Comparison of ENCODE assay signal across 11 cellular contexts in genomic region chr6:122696079-122696478, GRCh38.
A peak's percentile ranks its signal among the peaks of the same experiment; 100 is the strongest.
DNase-seq lines count a peak whose midpoint lies in the region; ATAC-seq, FAIRE-seq and TF ChIP-seq lines count a peak whose summit lies in the region.
"Had no signal": no experiment of that assay in that cellular context is flagged by ENCODE, and none has a peak within 500 bp of the region (broad histone marks: within the 10 kb centered on the region; RNA-seq: fewer than 3 reads in every experiment).

No MANE protein-coding gene starts in this region.

- no peak overlapping the region for H3K4me3 ChIP-seq in SK-N-SH (ENCODE audit: low read depth in 2 of 2, low read length in 1 of 2)
- H3K4me3 ChIP-seq in retinal pigment epithelial cell (ENCODE audit: low read length): no peak overlapping the region
- H3K4me3 ChIP-seq in gastrocnemius medialis: no peak overlapping the region
- H3K4me3 ChIP-seq: ascending aorta had no signal

- H3K79me2 ChIP-seq in SK-N-SH (ENCODE audit: insufficient read depth): no peaks in the 10 kb centered on the region

- in situ Hi-C loops in gastrocnemius medialis (cut with MboI; ENCODE audit: low sequenced_read_pairs in 4 of 4): no loop called here

- H3K27ac ChIP-seq in SK-N-SH (ENCODE audit: low read depth in 2 of 2, low read length in 1 of 2): peak overlapping the region in 1 of 2 experiments; percentile 75; a peak in 2 of 4 replicates
- H3K27ac ChIP-seq in gastrocnemius medialis: no peak overlapping the region
- H3K27ac ChIP-seq: ascending aorta had no signal

- H3F3A ChIP-seq in SK-N-SH (replicated peaks; ENCODE audit: insufficient read depth): peaks cover 6% of the 10 kb centered on the region

- peak overlapping the region; percentile 42 for H3K4me2 ChIP-seq in SK-N-SH

- ATAC-seq in GM19452 (IDR thresholded peaks at IDR 0.05; ENCODE audit: unreplicated experiment): no peak
- no peak for ATAC-seq in gastrocnemius medialis
- ATAC-seq: left ventricle myocardium superior had no signal

- no peak for TF ChIP-seq POLR2A in H54 (IDR thresholded peaks at IDR 0.05; ENCODE audit: low read depth, low read length)
- no peak for TF ChIP-seq POLR2A in gastrocnemius medialis (IDR thresholded peaks at IDR 0.05)

- FAIRE-seq in H54 (lab: Jason Lieb, UNC): peak; percentile 82

- no peaks in the 10 kb centered on the region for H3K9me2 ChIP-seq in SK-N-SH

- TF ChIP-seq CTCF in SK-N-SH (IDR thresholded peaks at IDR 0.05): no peak
- no peak for TF ChIP-seq CTCF in retinal pigment epithelial cell (conservative IDR thresholded peaks at IDR 0.05; ENCODE audit: low read depth, low read length)
- TF ChIP-seq CTCF in gastrocnemius medialis (IDR thresholded peaks at IDR 0.05 in 4 of 5, conservative IDR thresholded peaks at IDR 0.05 in 1 of 5): no peak

- POLR2A ChIA-PET in SK-N-SH (lab: Yijun Ruan, JAX): no interaction called here

- H4K20me1 ChIP-seq in SK-N-SH (ENCODE audit: insufficient read depth): no peaks in the 10 kb centered on the region

- H3K9me3 ChIP-seq in SK-N-SH (no peaks in the 10 kb centered on the region), gastrocnemius medialis (no peaks in the 10 kb centered on the region)
- H3K9me3 ChIP-seq: ascending aorta had no signal

- H2AFZ ChIP-seq in SK-N-SH (ENCODE audit: low read depth): 0 out of 2 replicates have a peak overlapping the region, but pooled peaks have one; percentile 23

- no peaks in the 10 kb centered on the region for H3K27me3 ChIP-seq in SK-N-SH (ENCODE audit: insufficient read depth)
- H3K27me3 ChIP-seq in gastrocnemius medialis: no peaks in the 10 kb centered on the region
- H3K27me3 ChIP-seq: ascending aorta had no signal

- H3K4me1 ChIP-seq in SK-N-SH (ENCODE audit: control insufficient read depth in 1 of 2, insufficient read depth in 2 of 2, low read depth in 1 of 2, low read length in 1 of 2) (peaks cover 0 to 17% of the 10 kb centered on the region in 2 experiments; a peak in 3 of 4 replicates), gastrocnemius medialis (no peaks in the 10 kb centered on the region)
- H3K4me1 ChIP-seq: ascending aorta had no signal

- TF ChIP-seq EP300 in SK-N-SH (IDR thresholded peaks at IDR 0.05; ENCODE audit: borderline replicate concordance in 1 of 2, low read depth in 1 of 2, low read length in 1 of 2): peak in 1 of 2 experiments; percentile 85; a peak in 2 of 4 replicates

- H3K36me3 ChIP-seq in SK-N-SH (replicated peaks in 1 of 2; ENCODE audit: control insufficient read depth in 1 of 2, insufficient read depth in 2 of 2, low read length in 1 of 2) (no peaks in the 10 kb centered on the region), gastrocnemius medialis (no peaks in the 10 kb centered on the region)
- H3K36me3 ChIP-seq: ascending aorta had no signal

- DNase-seq in H54 (ENCODE audit: insufficient read length, low spot score) (no peak), SK-N-SH (no peak), fibroblast of peridontal ligament (ENCODE audit: extremely low read depth) (peak; percentile 91), retinal pigment epithelial cell (ENCODE audit: low read depth) (peak; percentile 34), KG1 (lab: John Stamatoyannopoulos, UW) (no peak), gastrocnemius medialis (no peak)
- DNase-seq in stimulated activated CD4-positive, alpha-beta T cell treated with anti-CD3 and anti-CD28 coated beads, Interleukin-4, amount 100 ng/mL, for 4 hours: no peak
- DNase-seq: left ventricle myocardium superior, NCI-H1694 treated with DMSO at 0.1 percent for 48 hours had no signal

- 1% methylated on average over 2 of the region's 2 CpGs for WGBS in SK-N-SH (ENCODE audit: low lambda C conversion rate)

- CTCF ChIA-PET in SK-N-SH (lab: Yijun Ruan, JAX): interaction anchor here (0.9 kb wide), 1 partner anchor 20 kb away, joined by 3 read pairs; no protein-coding TSS in a partner anchor

- intact Hi-C loops in gastrocnemius medialis (cut with DNase I; ENCODE audit: low total_unique reads): no loop called here

- TF ChIP-seq RAD21 in SK-N-SH (IDR thresholded peaks at IDR 0.05; ENCODE audit: low read length): no peak

- H3K9ac ChIP-seq in SK-N-SH: peak overlapping the region; percentile 22; the same call in 1 of the 2 replicates

TF ChIP-seq in SK-N-SH, 30 proteins besides CTCF, POLR2A, EP300 and RAD21:
- TF ChIP-seq PBX3 (IDR thresholded peaks at IDR 0.05): peak; percentile 93
- peak; percentile 43; the same call in 1 of the 2 replicates for TF ChIP-seq FOXM1 (IDR thresholded peaks at IDR 0.05; ENCODE audit: low read depth)
- peak; percentile 89 for TF ChIP-seq JUND (IDR thresholded peaks at IDR 0.05)
- peak; percentile 57; the same call in 1 of the 2 replicates for TF ChIP-seq TEAD4 (IDR thresholded peaks at IDR 0.05; ENCODE audit: borderline replicate concordance, insufficient read depth)
- 0 out of 2 replicates have a peak, but pooled peaks have one; percentile 35 for TF ChIP-seq RXRA (IDR thresholded peaks at IDR 0.05; ENCODE audit: borderline replicate concordance, low read depth)
- TF ChIP-seq MXI1 (IDR thresholded peaks at IDR 0.05; ENCODE audit: low read depth, low read length): no peak
- TF ChIP-seq TCF12 (IDR thresholded peaks at IDR 0.05): peak; percentile 76
- TF ChIP-seq IRF3 (IDR thresholded peaks at IDR 0.05; ENCODE audit: low read depth, low read length): no peak
- TF ChIP-seq SMC3 (IDR thresholded peaks at IDR 0.05; ENCODE audit: low read depth, low read length): no peak
- TF ChIP-seq ZBTB33 (IDR thresholded peaks at IDR 0.05; ENCODE audit: borderline replicate concordance, low read depth): peak; percentile 62; the same call in 1 of the 2 replicates
- peak; percentile 31; the same call in 1 of the 2 replicates for TF ChIP-seq POLR2AphosphoS5 (IDR thresholded peaks at IDR 0.05; ENCODE audit: low read depth, low read length)
- no peak for TF ChIP-seq NRF1 (IDR thresholded peaks at IDR 0.05; ENCODE audit: low read depth, low read length)
- peak; percentile 81 for TF ChIP-seq FOSL2 (IDR thresholded peaks at IDR 0.05; ENCODE audit: borderline replicate concordance, low read depth)
- TF ChIP-seq NFIC (IDR thresholded peaks at IDR 0.05; ENCODE audit: borderline replicate concordance): peak; percentile 42

Comparison
In these comparisons a context has a peak if more than half of its experiments do, and no peak if none do; other contexts are left out.
1. DNase-seq: peak in fibroblast of peridontal ligament (single experiment) and retinal pigment epithelial cell (single experiment); none in H54 (single experiment), SK-N-SH (single experiment), KG1 (single experiment), stimulated activated CD4-positive, alpha-beta T cell treated with anti-CD3 and anti-CD28 coated beads, Interleukin-4, amount 100 ng/mL, for 4 hours (0 of 2) and gastrocnemius medialis (0 of 2).